In the genomic region with DNA sequence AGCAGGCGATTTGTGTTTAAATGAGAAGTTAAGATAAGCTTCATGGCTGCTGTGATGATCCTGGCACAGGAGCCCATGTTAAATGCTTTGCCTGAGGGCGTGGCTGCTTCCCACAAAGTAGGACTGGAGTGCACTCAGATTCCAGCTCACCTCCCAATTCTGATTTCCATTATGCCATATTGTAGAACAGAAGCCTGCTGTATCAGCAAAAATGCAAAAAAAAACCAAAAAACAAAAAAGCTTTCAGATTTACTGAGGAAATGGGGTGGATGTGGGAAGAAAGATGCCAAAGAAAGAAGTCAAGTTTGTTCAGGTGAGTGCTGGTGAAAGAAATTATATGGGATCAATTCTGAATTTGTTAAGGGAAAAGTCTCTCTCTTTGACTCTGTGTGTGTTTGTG, we compare ENCODE assay signal across 33 cellular contexts.
"Had no signal": no experiment of that assay in that cellular context is flagged by ENCODE, and none has a peak within 500 bp of the region (broad histone marks: within the 10 kb centered on the region; RNA-seq: fewer than 3 reads in every experiment).

No MANE protein-coding gene starts in this region.

- DNase-seq: activated B cell treated with CpG ODN at 0.5 μM for 24 hours; activated CD4-positive, alpha-beta memory T cell treated with anti-CD3 and anti-CD28 coated beads for 36 hours; activated CD4-positive, alpha-beta T cell treated with anti-CD3 and anti-CD28 coated beads for 4 hours; activated CD4-positive, alpha-beta T cell treated with anti-CD3 and anti-CD28 coated beads, Interleukin-2, amount 10 ng/mL, durations not matched to agents 24 days and 14 days; activated CD4-positive, alpha-beta T cell treated with anti-CD3 and anti-CD28 coated beads, Interleukin-2, amount 50 U/mL, for 1 hour; activated CD4-positive, alpha-beta T cell treated with anti-CD3 and anti-CD28 coated beads, Interleukin-2, amount 50 U/mL, for 4 hours; activated CD4-positive, CD25-positive, alpha-beta regulatory T cell treated with anti-CD3 and anti-CD28 coated beads, Interleukin-2, amount 50 U/mL, for 72 hours; activated CD8-positive, alpha-beta memory T cell treated with anti-CD3 and anti-CD28 coated beads, Interleukin-2, amount 50 U/mL, for 4 hours; activated CD8-positive, alpha-beta T cell treated with anti-CD3 and anti-CD28 coated beads for 36 hours; activated effector memory CD4-positive, alpha-beta T cell treated with anti-CD3 and anti-CD28 coated beads, Interleukin-2, amount 50 U/mL, for 16 hours; activated gamma-delta T cell treated with Interleukin-2 at 50 U/mL for 16 hours; activated naive CD4-positive, alpha-beta T cell; activated naive CD4-positive, alpha-beta T cell treated with anti-CD3 and anti-CD28 coated beads for 36 hours; activated naive CD4-positive, alpha-beta T cell treated with anti-CD3 and anti-CD28 coated beads, Interleukin-2, amount 50 U/mL, for 16 hours; activated naive CD8-positive, alpha-beta T cell treated with anti-CD3 and anti-CD28 coated beads for 36 hours; activated T-cell treated with anti-CD3 and anti-CD28 coated beads for 4 hours; activated T-cell treated with anti-CD3 and anti-CD28 coated beads, Interleukin-2, amount 50 U/mL, for 1 hour; activated T-cell treated with anti-CD3 and anti-CD28 coated beads, Interleukin-2, amount 50 U/mL, for 4 hours; activated T-cell treated with anti-CD3 and anti-CD28 coated beads, Interleukin-2, amount 50 U/mL, for 72 hours; adrenal gland; amniotic stem cell; aorta; body of pancreas; brain microvascular endothelial cell; central memory CD4-positive, alpha-beta T cell; T-helper 17 cell; T-helper 9 cell had no signal

- H3K27me3 ChIP-seq: adrenal gland, body of pancreas, brain microvascular endothelial cell, breast epithelium had no signal

- H3K9me3 ChIP-seq: adrenal gland, body of pancreas, breast epithelium had no signal

- ATAC-seq: activated CD8-positive, alpha-beta T cell treated with anti-CD3 and anti-CD28 coated beads for 36 hours; activated naive CD4-positive, alpha-beta T cell treated with anti-CD3 and anti-CD28 coated beads, Interleukin-2, amount 50 U/mL, for 72 hours; activated T-cell treated with anti-CD3 and anti-CD28 coated beads, Interleukin-2, amount 50 U/mL, for 4 hours; activated T-cell treated with anti-CD3 and anti-CD28 coated beads, Interleukin-2, amount 50 U/mL, for 72 hours; activated T-helper 17 cell treated with anti-CD3 and anti-CD28 coated beads, Interleukin-2, amount 50 U/mL, for 72 hours; body of pancreas; T-helper 17 cell had no signal

- H3K27ac ChIP-seq: adrenal gland, body of pancreas, brain microvascular endothelial cell, breast epithelium, VCaP had no signal

- H3K36me3 ChIP-seq: adrenal gland, brain microvascular endothelial cell, breast epithelium had no signal

- FAIRE-seq: astrocyte, TTC549 had no signal

- H3K4me1 ChIP-seq: adrenal gland, body of pancreas, breast epithelium had no signal

- H3K4me3 ChIP-seq: adrenal gland, body of pancreas, breast epithelium had no signal
